30 cellular contexts compared by ENCODE assay signal in the genomic region with DNA sequence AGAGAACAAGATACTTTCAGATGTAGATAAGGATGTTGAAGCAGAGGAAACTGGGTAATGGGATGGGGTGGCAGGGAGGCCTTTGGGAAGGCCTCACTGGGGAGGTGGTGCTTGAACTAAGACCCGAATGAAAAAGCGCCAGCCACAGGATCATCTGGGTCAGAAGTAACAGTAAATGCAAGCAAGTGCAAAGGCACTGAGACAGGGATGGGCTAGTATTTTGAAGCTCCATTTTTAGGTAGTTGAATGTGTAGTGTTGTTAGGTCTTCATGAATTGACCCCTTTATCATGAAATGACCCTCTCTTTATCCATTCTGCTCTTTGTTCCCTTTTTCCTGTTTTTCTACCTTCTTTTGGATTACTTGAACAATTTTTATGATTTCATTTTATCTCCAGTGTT. TPM values are rescaled to one million over a fixed set of nuclear protein-coding genes. Genes with fewer than 3 reads are reported as not detected.
DNase-seq lines count a peak whose midpoint lies in the region; ATAC-seq and TF ChIP-seq lines count a peak whose summit lies in the region.
"Had no signal": no experiment of that assay in that cellular context is flagged by ENCODE, and none has a peak within 500 bp of the region (broad histone marks: within the 10 kb centered on the region; RNA-seq: fewer than 3 reads in every experiment).

No MANE protein-coding gene starts in this region.

- POLR2A ChIA-PET in CD4-positive, alpha-beta memory T cell (lab: Charles Lee; ENCODE audit: partially characterized antibody), result interaction anchor here (1.5 to 3.2 kb wide), 2 partner anchors 11 to 17 kb away, joined by 4 to 16 read pairs; a partner anchor contains a TSS
- POLR2A ChIA-PET in naive thymus-derived CD4-positive, alpha-beta T cell (lab: Charles Lee), result interaction anchor here (0.5 to 1.1 kb wide), 3 partner anchors 49 to 1037 kb away, joined by 3 read pairs; no protein-coding TSS in a partner anchor

- no peaks in the 10 kb centered on the region for H3K9me3 ChIP-seq in CD4-positive, alpha-beta memory T cell (ENCODE audit: control insufficient read depth in 1 of 2, low read length in 2 of 2)
- no peaks in the 10 kb centered on the region for H3K9me3 ChIP-seq in naive thymus-derived CD4-positive, alpha-beta T cell (ENCODE audit: control insufficient read depth in 2 of 3, low read length in 3 of 3)
- H3K9me3 ChIP-seq: gastrocnemius medialis, stomach, thyroid gland had no signal

- ATAC-seq in activated CD8-positive, alpha-beta memory T cell treated with anti-CD3 and anti-CD28 coated beads, Interleukin-2, amount 10 ng/mL, durations not matched to agents 7 days and 5 days, result no peak
- ATAC-seq in naive thymus-derived CD4-positive, alpha-beta T cell, result no peak
- ATAC-seq in left cardiac atrium (no peak), HG02885 (IDR thresholded peaks at IDR 0.05; ENCODE audit: poor library complexity, unreplicated experiment) (no peak)
- ATAC-seq: A549; activated T-cell treated with anti-CD3 and anti-CD28 coated beads, Interleukin-2, amount 50 U/mL, for 4 hours; gastrocnemius medialis; sciatic nerve had no signal

- H3K36me3 ChIP-seq in CD4-positive, alpha-beta memory T cell (ENCODE audit: insufficient read depth, low read length), result peaks cover 88% of the 10 kb centered on the region
- H3K36me3 ChIP-seq in naive thymus-derived CD4-positive, alpha-beta T cell (ENCODE audit: control insufficient read depth in 2 of 3, insufficient read depth in 3 of 3, low read length in 3 of 3), result peaks cover 35 to 87% (median 68%) of the 10 kb centered on the region in 3 experiments

- TF ChIP-seq CTCF in type B pancreatic cell (conservative IDR thresholded peaks at IDR 0.05), result no peak

- H3K4me3 ChIP-seq in CD4-positive, alpha-beta memory T cell (ENCODE audit: low read length in 2 of 2), result no peak overlapping the region
- H3K4me3 ChIP-seq in naive thymus-derived CD4-positive, alpha-beta T cell (ENCODE audit: low read length), result no peak overlapping the region
- H3K4me3 ChIP-seq: A549, gastrocnemius medialis, hepatocyte, stomach, thyroid gland had no signal

- H3K36me3 Mint-ChIP-seq in activated CD8-positive, alpha-beta memory T cell treated with anti-CD3 and anti-CD28 coated beads, Interleukin-2, amount 10 ng/mL, durations not matched to agents 7 days and 5 days, result peaks cover 80% of the 10 kb centered on the region
- peaks cover 76 to 91% of the 10 kb centered on the region in 2 donors for H3K36me3 Mint-ChIP-seq in CD4-positive, alpha-beta memory T cell
- peaks cover 63% of the 10 kb centered on the region for H3K36me3 Mint-ChIP-seq in activated T-helper 1 cell treated with anti-CD3 and anti-CD28 coated beads, Interleukin-12 subunit alpha, Interleukin-12 subunit beta, Interleukin-2, Interleukin-4 antibody, amounts not matched to agents 30 ng/mL and 10 ng/mL and 1 ng/mL, durations not matched to agents 14 hours and 24 hours and 36 hours (ENCODE audit: low read depth)
- H3K36me3 Mint-ChIP-seq in naive thymus-derived CD4-positive, alpha-beta T cell, result peaks cover 27 to 72% (median 60%) of the 10 kb centered on the region in 5 donors
- peaks cover 61% of the 10 kb centered on the region for H3K36me3 Mint-ChIP-seq in type B pancreatic cell

- no peak for DNase-seq in activated CD8-positive, alpha-beta memory T cell treated with anti-CD3 and anti-CD28 coated beads, Interleukin-2, amount 10 ng/mL, durations not matched to agents 7 days and 5 days
- DNase-seq in activated CD8-positive, alpha-beta memory T cell treated with anti-CD3 and anti-CD28 coated beads, Interleukin-2, amount 50 U/mL, for 48 hours, result no peak
- DNase-seq in CD4-positive, alpha-beta memory T cell, result no peak
- DNase-seq in activated T-helper 1 cell treated with anti-CD3 and anti-CD28 coated beads, Interleukin-12 subunit alpha, Interleukin-12 subunit beta, Interleukin-2, Interleukin-4 antibody, amounts not matched to agents 30 ng/mL and 10 ng/mL and 1 ng/mL, durations not matched to agents 14 hours and 24 hours and 36 hours (ENCODE audit: low spot score), result no peak
- no peak for DNase-seq in naive thymus-derived CD4-positive, alpha-beta T cell
- DNase-seq in left cardiac atrium (no peak), type B pancreatic cell (ENCODE audit: extremely low spot score, unreplicated experiment) (no peak)
- DNase-seq: activated T-cell treated with anti-CD3 and anti-CD28 coated beads, Interleukin-2, amount 50 U/mL, for 4 hours; AML-193; DMS53; gastrocnemius medialis; GOT3; IMR-90; mesendoderm; NCI-H1105; NCI-H2029; NCI-H526; Right ventricle myocardium superior; stimulated activated CD4-positive, alpha-beta T cell treated with anti-CD3 and anti-CD28 coated beads, Interleukin-4, amount 100 ng/mL, for 24 hours; stomach; T-helper 9 cell; thyroid gland had no signal

- CTCF ChIA-PET in activated CD8-positive, alpha-beta memory T cell treated with anti-CD3 and anti-CD28 coated beads, Interleukin-2, amount 10 ng/mL, durations not matched to agents 7 days and 5 days (lab: Charles Lee), result interaction anchor here (1.2 to 10.7 kb wide), 4 partner anchors 19 to 71 kb away, joined by 3 to 95 read pairs (median 6); no protein-coding TSS in a partner anchor
- CTCF ChIA-PET in CD4-positive, alpha-beta memory T cell (lab: Charles Lee; ENCODE audit: partially characterized antibody), result interaction anchor here (8.0 to 14.8 kb wide), 4 partner anchors 10 to 70 kb away, joined by 104 to 231 read pairs (median 162); a partner anchor contains a TSS
- CTCF ChIA-PET in naive thymus-derived CD4-positive, alpha-beta T cell (lab: Charles Lee), result interaction anchor here (0.7 to 1.0 kb wide), 2 partner anchors 66 to 72 kb away, joined by 3 read pairs; no protein-coding TSS in a partner anchor

- intact Hi-C loops in CD4-positive, alpha-beta memory T cell (cut with micrococcal nuclease), result no loop called here
- intact Hi-C loops in activated T-helper 1 cell treated with anti-CD3 and anti-CD28 coated beads, Interleukin-12 subunit alpha, Interleukin-12 subunit beta, Interleukin-2, Interleukin-4 antibody, amounts not matched to agents 30 ng/mL and 10 ng/mL and 1 ng/mL, durations not matched to agents 14 hours and 24 hours and 36 hours (cut with micrococcal nuclease), result no loop called here
- intact Hi-C loops in naive thymus-derived CD4-positive, alpha-beta T cell (cut with micrococcal nuclease), result no loop called here
- intact Hi-C loops in left cardiac atrium (cut with DNase I), result no loop called here

- no peaks in the 10 kb centered on the region for H3K9me3 Mint-ChIP-seq in activated CD8-positive, alpha-beta memory T cell treated with anti-CD3 and anti-CD28 coated beads, Interleukin-2, amount 10 ng/mL, durations not matched to agents 7 days and 5 days (ENCODE audit: low read depth)
- peaks cover 0 to 5% (median 0%) of the 10 kb centered on the region in 8 donors for H3K9me3 Mint-ChIP-seq in CD4-positive, alpha-beta memory T cell
- no peaks in the 10 kb centered on the region for H3K9me3 Mint-ChIP-seq in activated T-helper 1 cell treated with anti-CD3 and anti-CD28 coated beads, Interleukin-12 subunit alpha, Interleukin-12 subunit beta, Interleukin-2, Interleukin-4 antibody, amounts not matched to agents 30 ng/mL and 10 ng/mL and 1 ng/mL, durations not matched to agents 14 hours and 24 hours and 36 hours
- peaks cover 0 to 8% (median 0%) of the 10 kb centered on the region in 11 donors for H3K9me3 Mint-ChIP-seq in naive thymus-derived CD4-positive, alpha-beta T cell
- no peaks in the 10 kb centered on the region for H3K9me3 Mint-ChIP-seq in type B pancreatic cell
- H3K9me3 Mint-ChIP-seq: activated T-cell treated with anti-CD3 and anti-CD28 coated beads, Interleukin-2, amount 50 U/mL, for 4 hours; central memory CD8-positive, alpha-beta T cell had no signal

- H3K27me3 ChIP-seq in CD4-positive, alpha-beta memory T cell (ENCODE audit: insufficient read depth, low read length), result no peaks in the 10 kb centered on the region
- no peaks in the 10 kb centered on the region for H3K27me3 ChIP-seq in naive thymus-derived CD4-positive, alpha-beta T cell (ENCODE audit: control insufficient read depth in 2 of 2, insufficient read depth in 2 of 2, low read length in 2 of 2)
- H3K27me3 ChIP-seq: gastrocnemius medialis, hepatocyte, stomach, thyroid gland had no signal

- peaks cover 17% of the 10 kb centered on the region for H3K4me1 ChIP-seq in CD4-positive, alpha-beta memory T cell (ENCODE audit: insufficient read depth, low read length)
- H3K4me1 ChIP-seq in naive thymus-derived CD4-positive, alpha-beta T cell (ENCODE audit: control insufficient read depth in 2 of 2, insufficient read depth in 2 of 2, low read length in 2 of 2), result peaks cover 0 to under 1% of the 10 kb centered on the region in 2 donors

- no peak overlapping the region for H3K4me3 Mint-ChIP-seq in activated CD8-positive, alpha-beta memory T cell treated with anti-CD3 and anti-CD28 coated beads, Interleukin-2, amount 10 ng/mL, durations not matched to agents 7 days and 5 days
- H3K4me3 Mint-ChIP-seq in CD4-positive, alpha-beta memory T cell, result no peak overlapping the region
- H3K4me3 Mint-ChIP-seq in activated T-helper 1 cell treated with anti-CD3 and anti-CD28 coated beads, Interleukin-12 subunit alpha, Interleukin-12 subunit beta, Interleukin-2, Interleukin-4 antibody, amounts not matched to agents 30 ng/mL and 10 ng/mL and 1 ng/mL, durations not matched to agents 14 hours and 24 hours and 36 hours, result no peak overlapping the region
- no peak overlapping the region for H3K4me3 Mint-ChIP-seq in naive thymus-derived CD4-positive, alpha-beta T cell
- no peak overlapping the region for H3K4me3 Mint-ChIP-seq in type B pancreatic cell
- H3K4me3 Mint-ChIP-seq: activated T-cell treated with anti-CD3 and anti-CD28 coated beads, Interleukin-2, amount 50 U/mL, for 4 hours; central memory CD8-positive, alpha-beta T cell had no signal

- H3K4me1 Mint-ChIP-seq in activated CD8-positive, alpha-beta memory T cell treated with anti-CD3 and anti-CD28 coated beads, Interleukin-2, amount 10 ng/mL, durations not matched to agents 7 days and 5 days, result peaks cover 38% of the 10 kb centered on the region
- H3K4me1 Mint-ChIP-seq in CD4-positive, alpha-beta memory T cell, result peaks cover 17 to 43% (median 31%) of the 10 kb centered on the region in 4 donors
- peaks cover 63% of the 10 kb centered on the region for H3K4me1 Mint-ChIP-seq in activated T-helper 1 cell treated with anti-CD3 and anti-CD28 coated beads, Interleukin-12 subunit alpha, Interleukin-12 subunit beta, Interleukin-2, Interleukin-4 antibody, amounts not matched to agents 30 ng/mL and 10 ng/mL and 1 ng/mL, durations not matched to agents 14 hours and 24 hours and 36 hours (ENCODE audit: low read depth)
- peaks cover 33 to 54% (median 50%) of the 10 kb centered on the region in 7 donors for H3K4me1 Mint-ChIP-seq in naive thymus-derived CD4-positive, alpha-beta T cell
- peaks cover 7% of the 10 kb centered on the region for H3K4me1 Mint-ChIP-seq in type B pancreatic cell (ENCODE audit: unreplicated experiment)

- no peaks in the 10 kb centered on the region for H3K27me3 Mint-ChIP-seq in activated CD8-positive, alpha-beta memory T cell treated with anti-CD3 and anti-CD28 coated beads, Interleukin-2, amount 10 ng/mL, durations not matched to agents 7 days and 5 days
- H3K27me3 Mint-ChIP-seq in CD4-positive, alpha-beta memory T cell, result no peaks in the 10 kb centered on the region
- H3K27me3 Mint-ChIP-seq in activated T-helper 1 cell treated with anti-CD3 and anti-CD28 coated beads, Interleukin-12 subunit alpha, Interleukin-12 subunit beta, Interleukin-2, Interleukin-4 antibody, amounts not matched to agents 30 ng/mL and 10 ng/mL and 1 ng/mL, durations not matched to agents 14 hours and 24 hours and 36 hours (ENCODE audit: insufficient read depth), result no peaks in the 10 kb centered on the region
- H3K27me3 Mint-ChIP-seq in naive thymus-derived CD4-positive, alpha-beta T cell, result no peaks in the 10 kb centered on the region
- no peaks in the 10 kb centered on the region for H3K27me3 Mint-ChIP-seq in type B pancreatic cell
- H3K27me3 Mint-ChIP-seq: central memory CD8-positive, alpha-beta T cell; progenitor cell of endocrine pancreas had no signal

- no peak overlapping the region for H3K27ac ChIP-seq in CD4-positive, alpha-beta memory T cell (ENCODE audit: low read depth, low read length)
- H3K27ac ChIP-seq in naive thymus-derived CD4-positive, alpha-beta T cell (ENCODE audit: low read depth, low read length), result no peak overlapping the region
- H3K27ac ChIP-seq: A549, gastrocnemius medialis, hepatocyte, stomach, thyroid gland had no signal

- H3K27ac Mint-ChIP-seq in activated CD8-positive, alpha-beta memory T cell treated with anti-CD3 and anti-CD28 coated beads, Interleukin-2, amount 10 ng/mL, durations not matched to agents 7 days and 5 days, result peak overlapping the region; percentile 10
- peak overlapping the region in 6 of 7 donors; percentile 40 to 79 (median 62) for H3K27ac Mint-ChIP-seq in CD4-positive, alpha-beta memory T cell
- H3K27ac Mint-ChIP-seq in activated T-helper 1 cell treated with anti-CD3 and anti-CD28 coated beads, Interleukin-12 subunit alpha, Interleukin-12 subunit beta, Interleukin-2, Interleukin-4 antibody, amounts not matched to agents 30 ng/mL and 10 ng/mL and 1 ng/mL, durations not matched to agents 14 hours and 24 hours and 36 hours, result peak overlapping the region; percentile 36
- peak overlapping the region in 8 of 9 donors; percentile 32 to 84 (median 73) for H3K27ac Mint-ChIP-seq in naive thymus-derived CD4-positive, alpha-beta T cell
- no peak overlapping the region for H3K27ac Mint-ChIP-seq in type B pancreatic cell
- H3K27ac Mint-ChIP-seq: progenitor cell of endocrine pancreas had no signal

RNA-seq across cellular contexts. Expression of a gene that starts 6.2 kb away (rescaled TPM):
- total RNA-seq in activated CD8-positive, alpha-beta memory T cell treated with anti-CD3 and anti-CD28 coated beads, Interleukin-2, amount 10 ng/mL, durations not matched to agents 7 days and 5 days, result 100 to 1,000 TPM in 1 of 2 experiments, 10 to 100 TPM in 1; 96.6 to 104 TPM
- total RNA-seq in CD4-positive, alpha-beta memory T cell, result 100 to 1,000 TPM; 251 to 262 TPM
- 100 to 1,000 TPM in 1 of 2 donors, 10 to 100 TPM in 1; 13.7 to 104 TPM for polyA plus RNA-seq in CD4-positive, alpha-beta memory T cell
- 80.4 and 89.5 TPM in 2 replicates for total RNA-seq in activated T-helper 1 cell treated with anti-CD3 and anti-CD28 coated beads, Interleukin-12 subunit alpha, Interleukin-12 subunit beta, Interleukin-2, Interleukin-4 antibody, amounts not matched to agents 30 ng/mL and 10 ng/mL and 1 ng/mL, durations not matched to agents 14 hours and 24 hours and 36 hours
- total RNA-seq in naive thymus-derived CD4-positive, alpha-beta T cell, result 100 to 1,000 TPM; 100 to 314 (median 252) TPM
- 100 to 1,000 TPM in 1 of 2 donors, 10 to 100 TPM in 1; 48.0 to 116 TPM for polyA plus RNA-seq in naive thymus-derived CD4-positive, alpha-beta T cell
- total RNA-seq in left cardiac atrium (10 to 100 TPM; 51.6 to 74.4 TPM), type B pancreatic cell (ENCODE audit: low replicate concordance) (44.1 and 49.9 TPM in 2 replicates)

RNA-seq across cellular contexts. Expression of a gene that starts 11.7 kb away (rescaled TPM):
- total RNA-seq in activated CD8-positive, alpha-beta memory T cell treated with anti-CD3 and anti-CD28 coated beads, Interleukin-2, amount 10 ng/mL, durations not matched to agents 7 days and 5 days, result 100 to 1,000 TPM; 256 to 281 TPM
- total RNA-seq in CD4-positive, alpha-beta memory T cell, result 100 to 1,000 TPM; 238 to 240 TPM
- 100 to 1,000 TPM in 1 of 2 donors, 10 to 100 TPM in 1; 74.4 to 128 TPM for polyA plus RNA-seq in CD4-positive, alpha-beta memory T cell
- total RNA-seq in activated T-helper 1 cell treated with anti-CD3 and anti-CD28 coated beads, Interleukin-12 subunit alpha, Interleukin-12 subunit beta, Interleukin-2, Interleukin-4 antibody, amounts not matched to agents 30 ng/mL and 10 ng/mL and 1 ng/mL, durations not matched to agents 14 hours and 24 hours and 36 hours, result 267 TPM in 2 replicates
- 100 to 1,000 TPM; 163 to 248 (median 206) TPM for total RNA-seq in naive thymus-derived CD4-positive, alpha-beta T cell
- polyA plus RNA-seq in naive thymus-derived CD4-positive, alpha-beta T cell, result 100 to 1,000 TPM in 1 of 2 donors, 10 to 100 TPM in 1; 81.8 to 140 TPM
- total RNA-seq in left cardiac atrium, result 100 to 1,000 TPM in 1 of 2 donors, 10 to 100 TPM in 1; 78.7 to 101 TPM
- 192 and 210 TPM in 2 replicates for total RNA-seq in type B pancreatic cell (ENCODE audit: low replicate concordance)

RNA-seq across cellular contexts. Expression of a gene that starts 14.9 kb away (rescaled TPM):
- not detected for total RNA-seq in activated CD8-positive, alpha-beta memory T cell treated with anti-CD3 and anti-CD28 coated beads, Interleukin-2, amount 10 ng/mL, durations not matched to agents 7 days and 5 days
- total RNA-seq in CD4-positive, alpha-beta memory T cell, result not detected
- not detected for polyA plus RNA-seq in CD4-positive, alpha-beta memory T cell
- 0.34 TPM in 1 of 2 replicates, not detected in the other for total RNA-seq in activated T-helper 1 cell treated with anti-CD3 and anti-CD28 coated beads, Interleukin-12 subunit alpha, Interleukin-12 subunit beta, Interleukin-2, Interleukin-4 antibody, amounts not matched to agents 30 ng/mL and 10 ng/mL and 1 ng/mL, durations not matched to agents 14 hours and 24 hours and 36 hours
- total RNA-seq in naive thymus-derived CD4-positive, alpha-beta T cell, result not detected
- polyA plus RNA-seq in naive thymus-derived CD4-positive, alpha-beta T cell, result not detected
- total RNA-seq in left cardiac atrium, result 1 to 10 TPM; 7.8 to 9.8 TPM
- 3.7 TPM in 1 of 2 replicates, not detected in the other for total RNA-seq in type B pancreatic cell (ENCODE audit: low replicate concordance)
- total RNA-seq: activated T-cell treated with anti-CD3 and anti-CD28 coated beads, Interleukin-2, amount 50 U/mL, for 4 hours; G401; IMR-90; sciatic nerve; stomach had no signal
- polyA plus RNA-seq: A549, stomach had no signal

RNA-seq across cellular contexts. Expression of a gene that starts 37.6 kb away (rescaled TPM):
- total RNA-seq in activated CD8-positive, alpha-beta memory T cell treated with anti-CD3 and anti-CD28 coated beads, Interleukin-2, amount 10 ng/mL, durations not matched to agents 7 days and 5 days, result under 1 TPM in 1 of 2 experiments, not detected in 1; 0.54 TPM
- not detected for total RNA-seq in CD4-positive, alpha-beta memory T cell
- not detected for polyA plus RNA-seq in CD4-positive, alpha-beta memory T cell
- 0.18 and 0.76 TPM in 2 replicates for total RNA-seq in activated T-helper 1 cell treated with anti-CD3 and anti-CD28 coated beads, Interleukin-12 subunit alpha, Interleukin-12 subunit beta, Interleukin-2, Interleukin-4 antibody, amounts not matched to agents 30 ng/mL and 10 ng/mL and 1 ng/mL, durations not matched to agents 14 hours and 24 hours and 36 hours
- 1 to 10 TPM in 2 of 5 experiments, not detected in 3; 1.4 to 4.2 TPM for total RNA-seq in naive thymus-derived CD4-positive, alpha-beta T cell
- not detected for polyA plus RNA-seq in naive thymus-derived CD4-positive, alpha-beta T cell
- under 1 TPM in 1 of 2 donors, not detected in 1; 0.26 TPM for total RNA-seq in left cardiac atrium
- not detected in 2 replicates for total RNA-seq in type B pancreatic cell (ENCODE audit: low replicate concordance)
- total RNA-seq: activated T-cell treated with anti-CD3 and anti-CD28 coated beads, Interleukin-2, amount 50 U/mL, for 4 hours; dermis microvascular lymphatic vessel endothelial cell; G401; gastrocnemius medialis; hepatocyte; progenitor cell of endocrine pancreas; Right ventricle myocardium superior; sciatic nerve; stomach; thyroid gland had no signal
- polyA plus RNA-seq: hepatocyte had no signal

RNA-seq across cellular contexts. Expression of a gene that starts 52.1 kb away (rescaled TPM):
- not detected for total RNA-seq in activated CD8-positive, alpha-beta memory T cell treated with anti-CD3 and anti-CD28 coated beads, Interleukin-2, amount 10 ng/mL, durations not matched to agents 7 days and 5 days
- total RNA-seq in CD4-positive, alpha-beta memory T cell, result not detected
- polyA plus RNA-seq in CD4-positive, alpha-beta memory T cell, result not detected
- 1.7 and 2.0 TPM in 2 replicates for total RNA-seq in activated T-helper 1 cell treated with anti-CD3 and anti-CD28 coated beads, Interleukin-12 subunit alpha, Interleukin-12 subunit beta, Interleukin-2, Interleukin-4 antibody, amounts not matched to agents 30 ng/mL and 10 ng/mL and 1 ng/mL, durations not matched to agents 14 hours and 24 hours and 36 hours
- under 1 TPM in 1 of 5 experiments, not detected in 4; 0.42 TPM for total RNA-seq in naive thymus-derived CD4-positive, alpha-beta T cell
- polyA plus RNA-seq in naive thymus-derived CD4-positive, alpha-beta T cell, result not detected
- total RNA-seq in left cardiac atrium (1 to 10 TPM in 1 of 2 donors, under 1 TPM in 1; 0.91 to 2.6 TPM), type B pancreatic cell (ENCODE audit: low replicate concordance) (5.7 TPM in 1 of 2 replicates, not detected in the other)
- total RNA-seq: G401, progenitor cell of endocrine pancreas, Right ventricle myocardium superior had no signal
- polyA plus RNA-seq: A549 had no signal
